8 cellular contexts compared by ENCODE assay signal in the genomic region with DNA sequence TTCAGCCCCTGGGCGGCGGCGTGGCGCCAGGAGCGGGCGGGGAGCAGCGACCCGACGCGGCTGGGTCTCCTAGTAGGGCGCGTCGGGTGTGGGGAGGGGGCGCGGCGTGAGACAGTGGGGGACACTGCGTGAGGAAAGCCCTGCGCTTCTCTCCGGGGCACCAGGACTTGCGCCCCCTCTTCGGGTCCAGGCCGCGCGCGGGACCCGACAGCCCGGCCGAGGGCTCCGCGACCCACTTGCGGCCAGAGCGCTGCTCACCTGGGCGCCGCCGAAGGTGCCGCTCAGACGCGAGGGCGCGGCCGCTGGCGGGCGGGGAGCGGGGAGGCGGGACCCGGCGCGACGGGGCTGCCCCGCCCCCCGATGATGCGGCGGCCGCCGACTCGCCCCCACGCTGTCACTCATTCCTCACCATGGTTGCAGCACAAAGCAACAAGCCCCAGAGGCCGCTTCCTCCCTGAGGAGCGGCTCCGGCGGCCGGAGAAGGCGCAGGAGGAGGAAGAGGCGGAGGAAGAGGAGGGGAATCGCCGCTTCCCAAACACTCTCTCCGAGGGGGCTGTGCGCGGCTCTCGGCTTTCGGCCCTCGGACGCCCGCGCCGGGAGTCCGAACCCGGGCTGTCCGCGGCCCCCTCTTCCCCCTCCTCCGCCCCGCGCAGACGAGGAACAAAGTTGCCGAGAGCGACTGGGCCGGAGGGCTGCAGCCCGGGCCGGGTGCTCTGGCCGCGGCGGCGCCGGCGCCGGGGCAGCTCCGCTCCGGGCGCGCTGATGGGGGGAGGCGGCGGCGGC. TPM values are rescaled to one million over a fixed set of nuclear protein-coding genes. Genes with fewer than 3 reads are reported as not detected.
DNase-seq lines count a peak whose midpoint lies in the region; ATAC-seq and TF ChIP-seq lines count a peak whose summit lies in the region.

Gene RAPGEF2 (plus strand): TSS at position 457 of the 783 bp plus-strand sequence. CDS start 1,084 bp downstream, outside the sequence.

- peak within 1 kb of the TSS; percentile 93 for H3K4me3 Mint-ChIP-seq in T-helper 17 cell

- peaks cover 40% of the 10 kb centered on the region for H3K4me1 Mint-ChIP-seq in T-helper 17 cell

- H3K36me3 ChIP-seq in left ventricle myocardium inferior (no peaks in the 10 kb centered on the region), psoas muscle (ENCODE audit: insufficient read depth in 1 of 2, low read depth in 1 of 2) (no peaks in the 10 kb centered on the region), urinary bladder (ENCODE audit: insufficient read depth) (no peaks in the 10 kb centered on the region)

- WGBS in psoas muscle, 3 donors: 0 to 1% (median 1%) methylated on average over 44 to 103 of the region's 103 CpGs
- WGBS in urinary bladder: under 1% methylated on average over 102 of the region's 103 CpGs

- no peaks in the 10 kb centered on the region for H3K27me3 ChIP-seq in left ventricle myocardium inferior (ENCODE audit: low read depth)
- H3K27me3 ChIP-seq in psoas muscle (ENCODE audit: insufficient read depth in 3 of 3, low read length in 2 of 3): no peaks in the 10 kb centered on the region

- H3K27ac ChIP-seq in left ventricle myocardium inferior (replicated peaks): peak within 1 kb of the TSS; percentile 97
- H3K27ac ChIP-seq in psoas muscle: peak within 1 kb of the TSS; percentile 97
- peak within 1 kb of the TSS; percentile 97 for H3K27ac ChIP-seq in urinary bladder (ENCODE audit: low read depth)

- no peaks in the 10 kb centered on the region for H3K9me3 ChIP-seq in T-helper 17 cell (ENCODE audit: control insufficient read depth, low read length, poor library complexity, severe bottlenecking)
- no peaks in the 10 kb centered on the region for H3K9me3 ChIP-seq in left ventricle myocardium inferior (replicated peaks)
- H3K9me3 ChIP-seq in psoas muscle: no peaks in the 10 kb centered on the region

- H3K4me1 ChIP-seq in left ventricle myocardium inferior (peaks cover 49% of the 10 kb centered on the region), psoas muscle (peaks cover 29% of the 10 kb centered on the region), urinary bladder (ENCODE audit: insufficient read depth) (no peaks in the 10 kb centered on the region)

- intact Hi-C loops in left ventricle myocardium inferior (cut with micrococcal nuclease): loop anchor here (10.0 kb wide), 1 partner anchor 52 kb away; no protein-coding TSS in a partner anchor
- intact Hi-C loops in psoas muscle (cut with DNase I): loop anchor here (5.0 kb wide), 3 partner anchors 39 to 336 kb away; partner anchors contain the start of gene FNIP2 (in 1 of the 2)

- H3K27me3 Mint-ChIP-seq in T-helper 17 cell: peaks cover 3% of the 10 kb centered on the region

- TF ChIP-seq CTCF in left ventricle myocardium inferior (IDR thresholded peaks at IDR 0.05; ENCODE audit: borderline replicate concordance): no peak
- no peak for TF ChIP-seq CTCF in psoas muscle (IDR thresholded peaks at IDR 0.05)

- DNase-seq in NCI-H1694 (lab: John Stamatoyannopoulos, UW) (peak; percentile 37), T-helper 17 cell (peak; percentile 82 to 85 (median 83)), amygdala (lab: John Stamatoyannopoulos, UW) (peak; percentile 17 to 94 (median 83)), left ventricle myocardium inferior (peak; percentile 91), psoas muscle (peak; percentile 89 to 94)

- peaks cover 4% of the 10 kb centered on the region for H3K36me3 Mint-ChIP-seq in T-helper 17 cell (ENCODE audit: low read depth)

- ATAC-seq in GM18499 (IDR thresholded peaks at IDR 0.05; ENCODE audit: insufficient read depth, unreplicated experiment) (peak; percentile 49), HG02885 (IDR thresholded peaks at IDR 0.05; ENCODE audit: poor library complexity, unreplicated experiment) (peak; percentile 84), T-helper 17 cell (peak; percentile 91), psoas muscle (peak; percentile 93 to 96 (median 94))

- H3K4me3 ChIP-seq in left ventricle myocardium inferior (peak within 1 kb of the TSS; percentile 96), psoas muscle (peak within 1 kb of the TSS; percentile 99), urinary bladder (ENCODE audit: low read depth, low read length) (peak within 1 kb of the TSS; percentile 82)

- peak within 1 kb of the TSS; percentile 96 for H3K27ac Mint-ChIP-seq in T-helper 17 cell

RNA-seq across cellular contexts. Expression of gene RAPGEF2, which starts in this region (rescaled TPM):
- 10 to 100 TPM; 35.0 to 38.3 TPM for total RNA-seq in T-helper 17 cell
- 51.5 TPM for total RNA-seq in left ventricle myocardium inferior
- total RNA-seq in psoas muscle: 10 to 100 TPM; 20.4 to 35.2 (median 22.3) TPM
- 10 to 100 TPM in 1 of 3 donors, 1 to 10 TPM in 2; 4.6 to 15.3 (median 6.3) TPM for polyA plus RNA-seq in psoas muscle
- total RNA-seq in urinary bladder: 78.7 TPM
- 13.6 TPM for polyA plus RNA-seq in urinary bladder

Comparison
In these comparisons a context has a peak if more than half of its experiments do, and no peak if none do; other contexts are left out.
1. Peak in every context shown above with its lines: DNase-seq, ATAC-seq, H3K4me3 ChIP-seq and H3K27ac ChIP-seq.
2. DNase-seq: peak in every context shown above with its lines; median percentile 92 in psoas muscle; 91 in left ventricle myocardium inferior; 83 in T-helper 17 cell; 83 in amygdala; 37 in NCI-H1694.